Comparison of ENCODE assay signal across 8 cellular contexts in genomic region chr7:135414850-135415439, GRCh38.
DNase-seq lines count a peak whose midpoint lies in the region; ATAC-seq and TF ChIP-seq lines count a peak whose summit lies in the region.

No MANE protein-coding gene starts in this region.

- DNase-seq in heart left ventricle (peak in 1 of 5 donors; percentile 22), cardiac septum (ENCODE audit: low spot score) (no peak), Karpas-422 (peak; percentile 79), SW480 (ENCODE audit: low spot score) (peak; percentile 53), fibroblast of mammary gland (ENCODE audit: low read depth) (peak; percentile 75), skeletal muscle cell (ENCODE audit: low read depth) (peak; percentile 14), ureter (ENCODE audit: low spot score) (no peak)
- no peak for DNase-seq in T-helper 2 cell treated with Interferon-gamma antibody and Interleukin-4, amounts not matched to agents 5 μg/mL and 100 μg/mL, for 36 hours (ENCODE audit: low spot score)

- intact Hi-C loops in heart left ventricle (cut with DNase I) (loop anchor here in 3 of 10 donors (10.0 kb wide), 3 partner anchors 90 to 150 kb away; partner anchors contain the start of gene NUP205 (in 1 of the 3)), cardiac septum (cut with DNase I) (loop anchor here (10.0 kb wide), 1 partner anchor 140 kb away; the partner anchor contains the start of gene NUP205)

- no peak overlapping the region for H2AFZ ChIP-seq in Karpas-422 (ENCODE audit: low read length)

- H3K4me3 Mint-ChIP-seq in T-helper 2 cell treated with Interferon-gamma antibody and Interleukin-4, amounts not matched to agents 5 μg/mL and 100 μg/mL, for 36 hours: no peak overlapping the region

- ATAC-seq in heart left ventricle: no peak

- no peaks in the 10 kb centered on the region for H3K9me3 Mint-ChIP-seq in T-helper 2 cell treated with Interferon-gamma antibody and Interleukin-4, amounts not matched to agents 5 μg/mL and 100 μg/mL, for 36 hours

- H3K9me3 ChIP-seq in heart left ventricle: no peaks in the 10 kb centered on the region
- H3K9me3 ChIP-seq in Karpas-422 (ENCODE audit: low read length): no peaks in the 10 kb centered on the region

- 79 to 93% (median 85%) methylated on average over 2 of the region's 2 CpGs for WGBS in heart left ventricle, 4 donors

- no peaks in the 10 kb centered on the region for H3K27me3 Mint-ChIP-seq in T-helper 2 cell treated with Interferon-gamma antibody and Interleukin-4, amounts not matched to agents 5 μg/mL and 100 μg/mL, for 36 hours (ENCODE audit: low read depth)

- H3K9me2 ChIP-seq in Karpas-422 (replicated peaks; ENCODE audit: insufficient read depth, low read length): no peaks in the 10 kb centered on the region

- H3K79me2 ChIP-seq in Karpas-422 (ENCODE audit: low read length): peaks cover 74% of the 10 kb centered on the region

- no peaks in the 10 kb centered on the region for H4K20me1 ChIP-seq in Karpas-422 (ENCODE audit: insufficient read depth, low read depth, low read length)

- no peaks in the 10 kb centered on the region for H3K4me1 ChIP-seq in heart left ventricle
- H3K4me1 ChIP-seq in Karpas-422 (ENCODE audit: low read length): peaks cover 5% of the 10 kb centered on the region; the same call in 1 of the 2 replicates

- peaks cover 7% of the 10 kb centered on the region for H3K36me3 Mint-ChIP-seq in T-helper 2 cell treated with Interferon-gamma antibody and Interleukin-4, amounts not matched to agents 5 μg/mL and 100 μg/mL, for 36 hours (ENCODE audit: low read depth)

- H3K27ac Mint-ChIP-seq in T-helper 2 cell treated with Interferon-gamma antibody and Interleukin-4, amounts not matched to agents 5 μg/mL and 100 μg/mL, for 36 hours: no peak overlapping the region

- H3K9ac ChIP-seq in Karpas-422 (ENCODE audit: low read length): no peak overlapping the region

- H3K36me3 ChIP-seq in heart left ventricle (peaks cover 0 to 52% (median 27%) of the 10 kb centered on the region in 9 donors), Karpas-422 (ENCODE audit: insufficient read depth, low read length) (peaks cover 5% of the 10 kb centered on the region; the same call in 1 of the 2 replicates)

- H3K27me3 ChIP-seq in heart left ventricle: no peaks in the 10 kb centered on the region
- H3K27me3 ChIP-seq in Karpas-422 (ENCODE audit: low read length): no peaks in the 10 kb centered on the region

- H3K27ac ChIP-seq in heart left ventricle (no peak overlapping the region), Karpas-422 (ENCODE audit: low read length) (no peak overlapping the region)

- TF ChIP-seq CTCF in heart left ventricle (IDR thresholded peaks at IDR 0.05) (peak in 9 of 12 donors; percentile 10 to 46 (median 40)), fibroblast of mammary gland (conservative IDR thresholded peaks at IDR 0.05; ENCODE audit: control insufficient read depth, insufficient read depth, low read depth, low read length) (peak; percentile 63)

- H3K4me3 ChIP-seq in heart left ventricle: no peak overlapping the region
- no peak overlapping the region for H3K4me3 ChIP-seq in Karpas-422 (ENCODE audit: low read length)
- no peak overlapping the region for H3K4me3 ChIP-seq in fibroblast of mammary gland (ENCODE audit: control insufficient read depth, low read depth, low read length)
- H3K4me3 ChIP-seq in skeletal muscle cell (ENCODE audit: low read depth, low read length): no peak overlapping the region

- TF ChIP-seq POLR2A in heart left ventricle (IDR thresholded peaks at IDR 0.05): no peak

- peaks cover 4% of the 10 kb centered on the region for H3K4me1 Mint-ChIP-seq in T-helper 2 cell treated with Interferon-gamma antibody and Interleukin-4, amounts not matched to agents 5 μg/mL and 100 μg/mL, for 36 hours (ENCODE audit: low read depth)

- no peak overlapping the region for H3K4me2 ChIP-seq in Karpas-422 (ENCODE audit: low read depth, low read length, poor library complexity, severe bottlenecking)

Comparison
In these comparisons a context has a peak if more than half of its experiments do, and no peak if none do; other contexts are left out.
1. DNase-seq: peak in Karpas-422 (single experiment), SW480 (single experiment), fibroblast of mammary gland (single experiment) and skeletal muscle cell (single experiment); none in cardiac septum (single experiment), T-helper 2 cell treated with Interferon-gamma antibody and Interleukin-4, amounts not matched to agents 5 μg/mL and 100 μg/mL, for 36 hours (single experiment) and ureter (single experiment).